8 cellular contexts compared by ENCODE assay signal in genomic region chr20:57480444-57481152, GRCh38. TPM values are rescaled to one million over a fixed set of nuclear protein-coding genes. Genes with fewer than 3 reads are reported as not detected.
A peak's percentile ranks its signal among the peaks of the same experiment; 100 is the strongest.
DNase-seq lines count a peak whose midpoint lies in the region; ATAC-seq and TF ChIP-seq lines count a peak whose summit lies in the region.

No MANE protein-coding gene starts in this region.

- no peak overlapping the region for H2AFZ ChIP-seq in hepatocyte

- TF ChIP-seq CTCF in GM10266 (IDR thresholded peaks at IDR 0.05; ENCODE audit: control insufficient read depth, insufficient read depth, low read depth, missing control alignments): no peak
- no peak for TF ChIP-seq CTCF in hepatocyte (IDR thresholded peaks at IDR 0.05; ENCODE audit: poor library complexity)

- 82% methylated on average over 17 of the region's 17 CpGs for WGBS in hepatocyte (ENCODE audit: low lambda C conversion rate, missing lambda C conversion rate)

- ATAC-seq in GM21367 (IDR thresholded peaks at IDR 0.05; ENCODE audit: unreplicated experiment) (peak; percentile 48), HG03521 (IDR thresholded peaks at IDR 0.05; ENCODE audit: unreplicated experiment) (peak; percentile 49)
- ATAC-seq in activated naive CD8-positive, alpha-beta T cell treated with anti-CD3 and anti-CD28 coated beads, Interleukin-2, amount 50 U/mL, for 24 hours: peak; percentile 65

- H3K9me2 ChIP-seq in hepatocyte (replicated peaks; ENCODE audit: insufficient read depth): no peaks in the 10 kb centered on the region

- no peaks in the 10 kb centered on the region for H3K9me3 Mint-ChIP-seq in activated naive CD8-positive, alpha-beta T cell treated with anti-CD3 and anti-CD28 coated beads, Interleukin-2, amount 50 U/mL, for 24 hours

- no peaks in the 10 kb centered on the region for H3K79me2 ChIP-seq in hepatocyte

- H3K27me3 ChIP-seq in hepatocyte: no peaks in the 10 kb centered on the region

- no peaks in the 10 kb centered on the region for H3K36me3 ChIP-seq in hepatocyte (replicated peaks; ENCODE audit: insufficient read depth, low read depth)

- no peaks in the 10 kb centered on the region for H3K27me3 Mint-ChIP-seq in activated naive CD8-positive, alpha-beta T cell treated with anti-CD3 and anti-CD28 coated beads, Interleukin-2, amount 50 U/mL, for 24 hours

- no peak overlapping the region for H3K27ac ChIP-seq in hepatocyte

- H3K4me3 Mint-ChIP-seq in activated naive CD8-positive, alpha-beta T cell treated with anti-CD3 and anti-CD28 coated beads, Interleukin-2, amount 50 U/mL, for 24 hours: peak overlapping the region; percentile 26

- H3K9me3 ChIP-seq in hepatocyte (ENCODE audit: low read depth): no peaks in the 10 kb centered on the region

- H4K20me1 ChIP-seq in hepatocyte (ENCODE audit: insufficient read depth, poor library complexity, severe bottlenecking): no peaks in the 10 kb centered on the region

- peak; percentile 77 for DNase-seq in GM10266 (ENCODE audit: extremely low spot score)
- peak; percentile 41 for DNase-seq in activated naive CD8-positive, alpha-beta T cell treated with anti-CD3 and anti-CD28 coated beads, Interleukin-2, amount 50 U/mL, for 24 hours
- DNase-seq in hepatocyte (ENCODE audit: low spot score): no peak
- no peak for DNase-seq in NCI-H146 (lab: John Stamatoyannopoulos, UW)
- no peak for DNase-seq in NCI-H1417 (lab: John Stamatoyannopoulos, UW)
- no peak for DNase-seq in midbrain (lab: John Stamatoyannopoulos, UW)

- no peak overlapping the region for H3K4me3 ChIP-seq in hepatocyte

- H3K4me1 ChIP-seq in hepatocyte (ENCODE audit: insufficient read depth): no peaks in the 10 kb centered on the region

- peaks cover 37% of the 10 kb centered on the region for H3K4me1 Mint-ChIP-seq in activated naive CD8-positive, alpha-beta T cell treated with anti-CD3 and anti-CD28 coated beads, Interleukin-2, amount 50 U/mL, for 24 hours

- no peak overlapping the region for H3K4me2 ChIP-seq in hepatocyte

- H3K36me3 Mint-ChIP-seq in activated naive CD8-positive, alpha-beta T cell treated with anti-CD3 and anti-CD28 coated beads, Interleukin-2, amount 50 U/mL, for 24 hours (ENCODE audit: low read depth): no peaks in the 10 kb centered on the region

- peak overlapping the region; percentile 31 for H3K27ac Mint-ChIP-seq in activated naive CD8-positive, alpha-beta T cell treated with anti-CD3 and anti-CD28 coated beads, Interleukin-2, amount 50 U/mL, for 24 hours

RNA-seq across cellular contexts. Expression of gene CTCFL, which starts 44.3 kb away (rescaled TPM):
- 0.12 TPM in 1 of 2 replicates, not detected in the other for total RNA-seq in hepatocyte
- not detected in 2 replicates for polyA plus RNA-seq in hepatocyte

Comparison
In these comparisons a context has a peak if more than half of its experiments do, and no peak if none do; other contexts are left out.
1. DNase-seq: peak in GM10266 (single experiment) and activated naive CD8-positive, alpha-beta T cell treated with anti-CD3 and anti-CD28 coated beads, Interleukin-2, amount 50 U/mL, for 24 hours (single experiment); none in hepatocyte (single experiment), NCI-H146 (single experiment), NCI-H1417 (0 of 3) and midbrain (single experiment).
2. Peak in every context shown above with its lines, with median percentiles within 50 percentile points of each other: ATAC-seq.